ENCODE assay signal across 16 cellular contexts in the genomic region with DNA sequence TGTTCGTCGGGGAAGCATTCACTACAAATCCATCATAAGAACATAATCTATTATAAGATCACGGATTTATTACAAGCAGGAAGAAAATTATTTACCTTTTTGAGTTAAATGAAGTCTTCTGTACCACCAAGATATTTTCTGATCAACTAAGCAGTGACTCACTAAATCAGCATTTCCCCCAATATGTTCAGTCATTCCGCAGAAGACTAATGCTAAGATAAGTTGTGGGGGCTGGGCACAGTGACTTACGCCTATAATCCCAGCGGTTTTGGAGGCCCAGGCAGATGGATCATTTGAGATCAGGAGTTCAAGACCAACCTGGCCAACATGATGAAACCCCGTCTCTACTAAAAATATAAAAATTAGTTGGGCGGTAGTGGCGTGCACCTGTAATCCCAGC.
"Had no signal": no experiment of that assay in that cellular context is flagged by ENCODE, and none has a peak within 500 bp of the region (broad histone marks: within the 10 kb centered on the region; RNA-seq: fewer than 3 reads in every experiment).

No MANE protein-coding gene starts in this region.

- FAIRE-seq: bronchial epithelial cell had no signal

- ATAC-seq: left ventricle myocardium superior, sciatic nerve had no signal

- H3K4me3 ChIP-seq: dorsolateral prefrontal cortex, stomach, testis, upper lobe of left lung had no signal

- H3K4me1 ChIP-seq: testis, upper lobe of left lung had no signal

- DNase-seq: activated CD4-positive, alpha-beta T cell treated with anti-CD3 and anti-CD28 coated beads, Interleukin-2, amount 10 ng/mL, durations not matched to agents 24 days and 14 days; activated CD4-positive, CD25-positive, alpha-beta regulatory T cell; anterior cingulate cortex; dorsolateral prefrontal cortex; hippocampal formation; left ventricle myocardium superior; occipital lobe; stimulated activated CD4-positive, alpha-beta T cell treated with anti-CD3 and anti-CD28 coated beads, Interleukin-1b, Interleukin-23, amount 100 ng/mL, for 48 hours; stomach; T-helper 2 cell; testis; upper lobe of left lung had no signal

- H3K27ac Mint-ChIP-seq: activated CD4-positive, alpha-beta T cell treated with anti-CD3 and anti-CD28 coated beads, Interleukin-2, amount 10 ng/mL, durations not matched to agents 24 days and 14 days; activated T-helper 1 cell treated with anti-CD3 and anti-CD28 coated beads, Interleukin-12 subunit alpha, Interleukin-12 subunit beta, Interleukin-2, Interleukin-4 antibody, amounts not matched to agents 30 ng/mL and 10 ng/mL and 1 ng/mL, durations not matched to agents 14 hours and 24 hours and 36 hours had no signal

- H3K4me3 Mint-ChIP-seq: activated CD4-positive, alpha-beta T cell treated with anti-CD3 and anti-CD28 coated beads, Interleukin-2, amount 10 ng/mL, durations not matched to agents 24 days and 14 days; activated T-helper 1 cell treated with anti-CD3 and anti-CD28 coated beads, Interleukin-12 subunit alpha, Interleukin-12 subunit beta, Interleukin-2, Interleukin-4 antibody, amounts not matched to agents 30 ng/mL and 10 ng/mL and 1 ng/mL, durations not matched to agents 14 hours and 24 hours and 36 hours; nephron had no signal

- H3K27ac ChIP-seq: dorsolateral prefrontal cortex, stomach, testis, upper lobe of left lung had no signal

- H3K4me1 Mint-ChIP-seq: activated CD4-positive, alpha-beta T cell treated with anti-CD3 and anti-CD28 coated beads, Interleukin-2, amount 10 ng/mL, durations not matched to agents 24 days and 14 days had no signal

- H3K36me3 ChIP-seq: stomach, upper lobe of left lung had no signal

- H3K27me3 ChIP-seq: stomach, testis, upper lobe of left lung had no signal
